ENCODE assay signal across 23 cellular contexts in the genomic region with DNA sequence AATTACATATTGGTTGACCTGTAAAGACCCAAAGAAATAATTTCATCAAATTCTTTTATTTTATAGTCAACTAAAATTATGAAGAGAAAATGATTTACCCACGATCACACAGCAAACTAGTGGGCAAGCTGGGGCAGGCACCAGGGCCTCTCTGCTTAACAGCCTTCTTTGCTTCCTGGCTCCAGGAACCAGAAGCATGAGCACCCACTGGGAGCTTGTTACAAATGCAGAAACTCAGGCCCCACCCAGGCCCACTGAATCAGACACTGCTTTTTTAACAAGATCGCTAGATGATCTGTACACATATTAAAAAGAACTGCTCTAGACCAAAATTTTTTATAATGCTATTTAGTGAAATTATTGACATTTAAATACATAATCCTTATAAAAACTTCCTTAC.
DNase-seq lines count a peak whose midpoint lies in the region; ATAC-seq and TF ChIP-seq lines count a peak whose summit lies in the region.
"Had no signal": no experiment of that assay in that cellular context is flagged by ENCODE, and none has a peak within 500 bp of the region (broad histone marks: within the 10 kb centered on the region; RNA-seq: fewer than 3 reads in every experiment).

No MANE protein-coding gene starts in this region.

- H3K9me3 ChIP-seq in HUES48 (ENCODE audit: control insufficient read depth, insufficient read depth, low read length), result no peaks in the 10 kb centered on the region
- no peaks in the 10 kb centered on the region for H3K9me3 ChIP-seq in PC-3 (ENCODE audit: low read length)
- no peaks in the 10 kb centered on the region for H3K9me3 ChIP-seq in iPS-20b (ENCODE audit: insufficient read depth, low read depth, low read length)
- H3K9me3 ChIP-seq: A549 had no signal

- intact Hi-C loops in PC-3 (cut with micrococcal nuclease), result loop anchor here (5.0 to 10.0 kb wide), 2 partner anchors 93 to 180 kb away; a partner anchor contains a TSS

- H3K36me3 ChIP-seq in HUES48 (ENCODE audit: control insufficient read depth, insufficient read depth, low read length) (peaks cover 30% of the 10 kb centered on the region), PC-3 (ENCODE audit: low read depth, low read length) (no peaks in the 10 kb centered on the region), iPS-20b (ENCODE audit: insufficient read depth, low read depth, low read length) (peaks cover 30% of the 10 kb centered on the region)
- H3K36me3 ChIP-seq: BLaER1 treated with 17β-estradiol and CSF1 and Interleukin-3, amounts not matched to agents 10 nM and 100 nM had no signal

- H3K4me3 ChIP-seq in HUES48 (ENCODE audit: low read depth, low read length) (peak overlapping the region; percentile 11; the same call in 1 of the 2 replicates), PC-3 (ENCODE audit: low read length) (no peak overlapping the region), iPS-20b (ENCODE audit: low read length) (no peak overlapping the region)
- H3K4me3 ChIP-seq: A549; BLaER1 treated with 17β-estradiol and CSF1 and Interleukin-3, amounts not matched to agents 10 nM and 100 nM; PC-9 had no signal

- peak overlapping the region; percentile 51 for H3K4me2 ChIP-seq in PC-3 (ENCODE audit: low read length)
- H3K4me2 ChIP-seq: A549; BLaER1 treated with 17β-estradiol and CSF1 and Interleukin-3, amounts not matched to agents 10 nM and 100 nM; PC-9 had no signal

- no peaks in the 10 kb centered on the region for H3K27me3 ChIP-seq in HUES48 (ENCODE audit: control insufficient read depth, insufficient read depth, low read length)
- H3K27me3 ChIP-seq in PC-3 (ENCODE audit: low read length), result peaks cover 8% of the 10 kb centered on the region; the same call in 1 of the 2 replicates
- no peaks in the 10 kb centered on the region for H3K27me3 ChIP-seq in iPS-20b (ENCODE audit: insufficient read depth, low read length)

- no peaks in the 10 kb centered on the region for H3K9me2 ChIP-seq in PC-3 (replicated peaks; ENCODE audit: low read length)

- H4K20me1 ChIP-seq in PC-3 (ENCODE audit: low read length), result no peaks in the 10 kb centered on the region

- H3K4me1 ChIP-seq in HUES48 (ENCODE audit: control insufficient read depth, insufficient read depth, low read length), result peaks cover 64% of the 10 kb centered on the region
- H3K4me1 ChIP-seq in PC-3 (ENCODE audit: insufficient read depth, low read length), result peaks cover 19% of the 10 kb centered on the region
- H3K4me1 ChIP-seq in iPS-20b (ENCODE audit: insufficient read depth, low read length), result peaks cover 43% of the 10 kb centered on the region
- H3K4me1 ChIP-seq: A549 had no signal

- POLR2A ChIA-PET in PC-3 (lab: Charles Lee; ENCODE audit: unreplicated experiment), result no interaction called here

- no TSS peak for BruUV-seq in PC-3 (replicated peaks; lab: Mats Ljungman, UMichigan)

- H3K79me2 ChIP-seq in PC-3 (ENCODE audit: low read length), result no peaks in the 10 kb centered on the region

- no peaks in the 10 kb centered on the region for H3F3A ChIP-seq in PC-3 (ENCODE audit: low read length, unreplicated experiment)

- no peak for TF ChIP-seq CTCF in PC-3 (conservative IDR thresholded peaks at IDR 0.05; ENCODE audit: low read depth, low read length)

- ATAC-seq in PC-3 (no peak), GM18520 (IDR thresholded peaks at IDR 0.05; ENCODE audit: unreplicated experiment) (no peak)
- ATAC-seq: A549, Right ventricle myocardium inferior, T-cell had no signal

- no peak overlapping the region for H2AFZ ChIP-seq in PC-3 (ENCODE audit: low read length)
- H2AFZ ChIP-seq: PC-9 had no signal

- H3K9ac ChIP-seq in HUES48 (ENCODE audit: low read depth, low read length) (peak overlapping the region; percentile 27; the same call in 1 of the 2 replicates), PC-3 (ENCODE audit: low read length) (no peak overlapping the region), iPS-20b (ENCODE audit: low read depth, low read length) (peak overlapping the region; percentile 25; the same call in 1 of the 2 replicates)
- H3K9ac ChIP-seq: BLaER1 treated with 17β-estradiol and CSF1 and Interleukin-3, amounts not matched to agents 10 nM and 100 nM had no signal

- H3K27ac ChIP-seq in HUES48 (ENCODE audit: low read depth, low read length), result no peak overlapping the region
- H3K27ac ChIP-seq in PC-3 (ENCODE audit: low read length), result no peak overlapping the region
- peak overlapping the region; percentile 57 for H3K27ac ChIP-seq in cingulate gyrus (ENCODE audit: low read depth, low read length)
- H3K27ac ChIP-seq in iPS-20b (ENCODE audit: low read length), result peak overlapping the region; percentile 22
- H3K27ac ChIP-seq: A549; BLaER1 treated with 17β-estradiol and CSF1 and Interleukin-3, amounts not matched to agents 10 nM and 100 nM; PC-9 had no signal

- DNase-seq in PC-3, result no peak
- no peak for DNase-seq in SHP77 (lab: John Stamatoyannopoulos, UW)
- DNase-seq in iPS-NIHi11 (ENCODE audit: low spot score), result no peak
- DNase-seq in activated CD4-positive, alpha-beta T cell treated with anti-CD3 and anti-CD28 coated beads, Interleukin-2, amount 50 U/mL, for 4 hours, result no peak
- DNase-seq: AML-193; CD4-positive, alpha-beta T cell; Karpas-422; NCI-H1092 treated with DMSO at 0.1 percent for 48 hours; NCI-H1436; NCI-H187; NCI-H2081 treated with DMSO at 0.1 percent for 48 hours; NCI-H524 treated with DMSO at 0.1 percent for 48 hours; NCI-H82; NK-92 treated with Interleukin-12 subunit alpha and Interleukin-12 subunit beta, amount 100 ng/mL, for 24 hours; PC-9; T-cell had no signal

- CTCF ChIA-PET in PC-3 (lab: Charles Lee), result no interaction called here

Comparison
In these comparisons a context has a peak if more than half of its experiments do, and no peak if none do; other contexts are left out.
1. H3K27ac ChIP-seq: peak in cingulate gyrus (single experiment) and iPS-20b (single experiment); none in HUES48 (single experiment) and PC-3 (single experiment).